In the genomic region with DNA sequence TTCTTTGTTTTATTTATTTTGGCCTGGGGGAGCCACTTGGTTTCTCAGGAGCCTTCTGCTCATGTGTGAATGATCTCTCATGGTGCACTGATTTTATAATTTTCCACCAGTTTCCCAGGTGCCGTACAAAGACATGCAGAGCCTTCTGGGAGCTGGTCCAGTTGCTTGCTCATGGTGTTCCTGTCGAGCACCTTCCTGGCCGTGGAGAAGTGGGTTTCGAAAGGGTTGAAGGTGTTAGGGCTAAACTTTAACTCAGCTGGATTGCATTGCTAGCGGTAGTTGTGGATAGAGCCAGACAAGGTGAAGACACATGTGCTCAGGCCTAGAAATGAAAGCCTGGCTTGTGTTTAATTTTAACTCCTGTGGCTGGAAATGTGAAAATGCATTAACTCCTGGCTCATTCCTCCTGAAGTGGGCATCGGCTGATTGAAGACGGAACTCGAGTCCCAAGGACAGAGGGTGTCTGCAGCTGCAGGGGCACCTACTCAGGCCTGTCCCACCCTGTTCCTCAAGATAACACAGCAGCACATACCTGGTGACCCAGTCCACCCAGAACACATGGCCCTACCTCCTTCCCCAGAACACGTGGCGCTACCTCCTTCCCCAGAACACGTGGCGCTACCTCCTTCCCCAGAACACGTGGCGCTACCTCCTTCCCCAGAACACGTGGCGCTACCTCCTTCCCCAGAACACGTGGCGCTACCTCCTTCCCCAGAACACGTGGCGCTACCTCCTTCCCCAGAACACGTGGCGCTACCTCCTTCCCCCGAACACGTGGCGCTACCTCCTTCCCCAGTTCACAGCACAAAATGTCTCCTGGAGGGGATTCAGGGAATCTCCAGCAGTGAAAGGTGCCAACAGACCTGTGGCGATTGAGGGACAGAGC, we compare ENCODE assay signal across 29 cellular contexts.
DNase-seq lines count a peak whose midpoint lies in the region; ATAC-seq and TF ChIP-seq lines count a peak whose summit lies in the region.
"Had no signal": no experiment of that assay in that cellular context is flagged by ENCODE, and none has a peak within 500 bp of the region (broad histone marks: within the 10 kb centered on the region; RNA-seq: fewer than 3 reads in every experiment).

No MANE protein-coding gene starts in this region.

- H3K4me3 Mint-ChIP-seq in CD14-positive monocyte, result peak overlapping the region in 1 of 2 donors; percentile 23
- H3K4me3 Mint-ChIP-seq: activated CD4-positive, alpha-beta memory T cell treated with anti-CD3 and anti-CD28 coated beads, Interleukin-2, amount 10 ng/mL, durations not matched to agents 7 days and 5 days; activated naive CD4-positive, alpha-beta T cell treated with anti-CD3 and anti-CD28 coated beads, Interleukin-2, amount 10 ng/mL, durations not matched to agents 7 days and 5 days; activated T-helper 1 cell treated with anti-CD3 and anti-CD28 coated beads, Interleukin-12 subunit alpha, Interleukin-12 subunit beta, Interleukin-2, Interleukin-4 antibody, amounts not matched to agents 30 ng/mL and 10 ng/mL and 1 ng/mL, durations not matched to agents 14 hours and 24 hours and 36 hours; CD8-positive, alpha-beta T cell had no signal

- TF ChIP-seq CTCF in CD14-positive monocyte (IDR thresholded peaks at IDR 0.05) (no peak), dorsolateral prefrontal cortex (IDR thresholded peaks at IDR 0.05 in 54 of 56, conservative IDR thresholded peaks at IDR 0.05 in 2 of 56; ENCODE audit: low read depth in 1 of 56, partially characterized antibody in 56 of 56) (no peak), lower lobe of right lung (IDR thresholded peaks at IDR 0.05) (no peak)

- no peak overlapping the region for H3K9ac ChIP-seq in GM23248

- H3K4me3 ChIP-seq in dorsolateral prefrontal cortex (no peak overlapping the region), lower lobe of right lung (no peak overlapping the region), GM23248 (no peak overlapping the region)
- H3K4me3 ChIP-seq: adrenal gland, gastrocnemius medialis, ovary, upper lobe of left lung had no signal

- no peaks in the 10 kb centered on the region for H3K4me1 Mint-ChIP-seq in CD14-positive monocyte

- no peaks in the 10 kb centered on the region for H4K20me1 ChIP-seq in GM23248 (ENCODE audit: insufficient read depth)

- intact Hi-C loops in CD14-positive monocyte (cut with micrococcal nuclease) (no loop called here), dorsolateral prefrontal cortex (cut with DNase I) (no loop called here), lower lobe of right lung (cut with DNase I) (no loop called here)

- H3K27me3 ChIP-seq in dorsolateral prefrontal cortex (no peaks in the 10 kb centered on the region), lower lobe of right lung (ENCODE audit: low read depth) (peaks cover 4% of the 10 kb centered on the region), GM23248 (replicated peaks; ENCODE audit: insufficient read depth) (peaks cover 15% of the 10 kb centered on the region)
- H3K27me3 ChIP-seq: adrenal gland, ovary, upper lobe of left lung had no signal

- no peaks in the 10 kb centered on the region for H3K36me3 Mint-ChIP-seq in CD14-positive monocyte
- H3K36me3 Mint-ChIP-seq: CD8-positive, alpha-beta T cell had no signal

- no peak for ATAC-seq in lower lobe of right lung
- ATAC-seq in HG03159 (IDR thresholded peaks at IDR 0.05; ENCODE audit: unreplicated experiment), result no peak
- ATAC-seq: CD8-positive, alpha-beta T cell; gastrocnemius medialis; right cardiac atrium; SK-N-SH treated with all-trans-retinoic acid at 6 μM for 48 hours had no signal

- H3K4me2 ChIP-seq in GM23248 (ENCODE audit: unreplicated experiment), result no peak overlapping the region

- in situ Hi-C loops in ACHN (cut with HindIII; ENCODE audit: low pct_ligation_motif_present, low pct_unique_long_range_greater_than_20kb, low sequenced_read_pairs) (no loop called here), GM23248 (cut with MboI) (no loop called here)

- H3K36me3 ChIP-seq in lower lobe of right lung (no peaks in the 10 kb centered on the region), GM23248 (ENCODE audit: low read depth) (no peaks in the 10 kb centered on the region)
- H3K36me3 ChIP-seq: adrenal gland, gastrocnemius medialis, ovary, upper lobe of left lung had no signal

- H3K4me1 ChIP-seq in lower lobe of right lung (no peaks in the 10 kb centered on the region), GM23248 (ENCODE audit: insufficient read depth) (no peaks in the 10 kb centered on the region)
- H3K4me1 ChIP-seq: adrenal gland, gastrocnemius medialis, upper lobe of left lung had no signal

- no peak overlapping the region for H3K27ac Mint-ChIP-seq in CD14-positive monocyte
- H3K27ac Mint-ChIP-seq: activated CD4-positive, alpha-beta memory T cell treated with anti-CD3 and anti-CD28 coated beads, Interleukin-2, amount 10 ng/mL, durations not matched to agents 7 days and 5 days; activated naive CD4-positive, alpha-beta T cell treated with anti-CD3 and anti-CD28 coated beads, Interleukin-2, amount 10 ng/mL, durations not matched to agents 7 days and 5 days; activated T-helper 1 cell treated with anti-CD3 and anti-CD28 coated beads, Interleukin-12 subunit alpha, Interleukin-12 subunit beta, Interleukin-2, Interleukin-4 antibody, amounts not matched to agents 30 ng/mL and 10 ng/mL and 1 ng/mL, durations not matched to agents 14 hours and 24 hours and 36 hours; CD8-positive, alpha-beta T cell had no signal

- no peaks in the 10 kb centered on the region for H3K79me2 ChIP-seq in GM23248 (ENCODE audit: insufficient read depth)

- 38 to 50% methylated on average over 16 to 26 of the region's 26 CpGs for WGBS in GM23248 (ENCODE audit: low coverage in 1 of 2, low lambda C conversion rate in 2 of 2, missing lambda C conversion rate in 2 of 2), 2 experiments

- peak; percentile 13 for DNase-seq in CD14-positive monocyte (ENCODE audit: low spot score)
- DNase-seq in dorsolateral prefrontal cortex, result peak in 6 of 10 donors; percentile 12 to 30 (median 23)
- peak; percentile 24 for DNase-seq in lower lobe of right lung
- DNase-seq in substantia nigra (lab: John Stamatoyannopoulos, UW), result no peak
- no peak for DNase-seq in ACHN
- DNase-seq in C1 segment of cervical spinal cord (lab: John Stamatoyannopoulos, UW), result no peak
- DNase-seq in GM23248, result no peak
- DNase-seq: activated CD4-positive, alpha-beta memory T cell treated with anti-CD3 and anti-CD28 coated beads, Interleukin-2, amount 10 ng/mL, durations not matched to agents 7 days and 5 days; activated CD4-positive, alpha-beta T cell treated with anti-CD3 and anti-CD28 coated beads for 1 hour; activated CD8-positive, alpha-beta memory T cell treated with anti-CD3 and anti-CD28 coated beads, Interleukin-2, amount 50 U/mL, for 4 hours; activated naive CD4-positive, alpha-beta T cell treated with anti-CD3 and anti-CD28 coated beads, Interleukin-2, amount 10 ng/mL, durations not matched to agents 7 days and 5 days; adrenal gland; CD8-positive, alpha-beta T cell; gastrocnemius medialis; GOT3; KG1; kidney glomerular epithelial cell; NCI-H1105 treated with DMSO at 0.1 percent for 48 hours; NCI-H2029 treated with DMSO at 0.1 percent for 48 hours; NCI-H526; Right ventricle myocardium superior; stimulated activated CD4-positive, alpha-beta T cell treated with anti-CD3 and anti-CD28 coated beads, Interleukin-4, amount 100 ng/mL, for 1 hour had no signal

- H3K9me3 ChIP-seq in lower lobe of right lung, result no peaks in the 10 kb centered on the region
- no peaks in the 10 kb centered on the region for H3K9me3 ChIP-seq in GM23248 (ENCODE audit: low read depth)
- H3K9me3 ChIP-seq: adrenal gland, gastrocnemius medialis, ovary, upper lobe of left lung had no signal

- H3K9me2 ChIP-seq in GM23248 (ENCODE audit: insufficient read depth), result no peaks in the 10 kb centered on the region

- no peaks in the 10 kb centered on the region for H3F3A ChIP-seq in GM23248 (ENCODE audit: insufficient read depth)

- H3K27ac ChIP-seq in dorsolateral prefrontal cortex (peak overlapping the region in 58 of 59 donors; percentile 82 to 100 (median 97)), lower lobe of right lung (no peak overlapping the region), substantia nigra (ENCODE audit: low read depth, low read length, poor library complexity, severe bottlenecking) (peak overlapping the region; percentile 95), GM23248 (no peak overlapping the region)
- H3K27ac ChIP-seq: adrenal gland, gastrocnemius medialis, ovary, upper lobe of left lung had no signal

- peaks cover 1 to 2% (median 2%) of the 10 kb centered on the region in 3 donors for H3K27me3 Mint-ChIP-seq in CD14-positive monocyte (ENCODE audit: low read depth in 3 of 3)

- peaks cover 0 to 4% (median 0%) of the 10 kb centered on the region in 7 donors for H3K9me3 Mint-ChIP-seq in CD14-positive monocyte
- H3K9me3 Mint-ChIP-seq: activated CD4-positive, alpha-beta memory T cell treated with anti-CD3 and anti-CD28 coated beads, Interleukin-2, amount 10 ng/mL, durations not matched to agents 7 days and 5 days; activated naive CD4-positive, alpha-beta T cell treated with anti-CD3 and anti-CD28 coated beads, Interleukin-2, amount 10 ng/mL, durations not matched to agents 7 days and 5 days; activated T-helper 1 cell treated with anti-CD3 and anti-CD28 coated beads, Interleukin-12 subunit alpha, Interleukin-12 subunit beta, Interleukin-2, Interleukin-4 antibody, amounts not matched to agents 30 ng/mL and 10 ng/mL and 1 ng/mL, durations not matched to agents 14 hours and 24 hours and 36 hours; brain; CD8-positive, alpha-beta T cell had no signal

- no peak overlapping the region for H2AFZ ChIP-seq in GM23248

Comparison
In these comparisons a context has a peak if more than half of its experiments do, and no peak if none do; other contexts are left out.
1. DNase-seq: peak in CD14-positive monocyte (single experiment), dorsolateral prefrontal cortex (6 of 10) and lower lobe of right lung (single experiment); none in substantia nigra (0 of 49), ACHN (single experiment), C1 segment of cervical spinal cord (0 of 14) and GM23248 (single experiment).
2. H3K27ac ChIP-seq: peak in dorsolateral prefrontal cortex (58 of 59) and substantia nigra (single experiment); none in lower lobe of right lung (single experiment) and GM23248 (single experiment).